Comparison of ENCODE assay signal across 14 cellular contexts in the genomic region with DNA sequence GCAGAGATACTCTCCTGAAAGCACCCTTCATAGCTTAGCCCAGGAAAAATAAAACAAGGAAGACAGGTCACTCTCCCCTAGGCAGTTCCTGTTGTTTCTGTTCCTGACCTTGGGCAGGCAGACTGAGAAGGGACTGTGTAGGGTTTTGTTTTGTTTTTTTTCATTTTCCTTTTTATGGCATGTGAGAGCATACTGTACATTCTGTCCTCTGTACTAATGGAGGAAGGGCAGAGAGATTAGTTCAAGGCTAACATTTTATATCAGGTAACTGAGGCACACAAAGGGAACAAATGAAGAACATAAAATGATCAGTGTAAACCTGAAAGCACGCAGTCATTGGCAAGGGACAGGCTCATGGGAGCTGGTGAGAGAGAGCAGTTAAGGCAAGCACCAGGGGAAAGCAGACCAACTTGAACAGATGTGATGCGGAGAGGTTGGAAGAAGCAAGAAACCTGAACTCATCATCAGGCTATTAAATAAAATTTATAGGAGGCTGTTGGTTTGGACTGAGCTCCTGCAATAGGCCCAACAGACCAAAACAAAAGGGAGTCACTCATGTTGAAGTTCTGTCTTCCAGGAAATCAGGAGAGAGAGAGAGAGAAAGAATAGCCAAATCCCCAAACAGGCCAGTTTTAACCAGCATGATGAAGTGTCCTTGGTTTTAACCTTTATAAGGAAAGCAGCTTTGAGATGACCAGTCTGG. TPM values are rescaled to one million over a fixed set of nuclear protein-coding genes. Genes with fewer than 3 reads are reported as not detected.
DNase-seq lines count a peak whose midpoint lies in the region; ATAC-seq and TF ChIP-seq lines count a peak whose summit lies in the region.
"Had no signal": no experiment of that assay in that cellular context is flagged by ENCODE, and none has a peak within 500 bp of the region (broad histone marks: within the 10 kb centered on the region; RNA-seq: fewer than 3 reads in every experiment).

No MANE protein-coding gene starts in this region.

- POLR2A ChIA-PET in PC-9 (lab: Charles Lee; ENCODE audit: unreplicated experiment), result interaction anchor here (0.5 kb wide), 1 partner anchor 81 kb away, joined by 6 read pairs; a partner anchor contains a TSS

- no peaks in the 10 kb centered on the region for H3K9me3 ChIP-seq in PC-9 (ENCODE audit: insufficient read depth, low read depth)
- H3K9me3 ChIP-seq in muscle layer of colon (ENCODE audit: low read length), result no peaks in the 10 kb centered on the region
- H3K9me3 ChIP-seq: BLaER1 treated with 17β-estradiol and CSF1 and Interleukin-3, amounts not matched to agents 10 nM and 100 nM had no signal

- no peaks in the 10 kb centered on the region for H3K27me3 Mint-ChIP-seq in stimulated activated naive B cell treated with anti-CD40 and anti-IgM and Interleukin-4, amounts not matched to agents 10 μg/mL and 1 μg/mL and 100 μg/mL, for 72 hours

- H4K20me1 ChIP-seq in PC-9 (ENCODE audit: insufficient read depth), result no peaks in the 10 kb centered on the region
- H4K20me1 ChIP-seq: BLaER1 treated with 17β-estradiol and CSF1 and Interleukin-3, amounts not matched to agents 10 nM and 100 nM had no signal

- CTCF ChIA-PET in PC-9 (lab: Charles Lee), result no interaction called here

- no peak overlapping the region for H3K27ac ChIP-seq in PC-9
- peak overlapping the region; percentile 22 for H3K27ac ChIP-seq in epithelial cell of prostate
- peak overlapping the region; percentile 68 for H3K27ac ChIP-seq in muscle layer of colon (ENCODE audit: low read depth, low read length)
- H3K27ac ChIP-seq: BLaER1 treated with 17β-estradiol and CSF1 and Interleukin-3, amounts not matched to agents 10 nM and 100 nM had no signal

- peak overlapping the region; percentile 35 for H3K9ac ChIP-seq in muscle layer of colon (ENCODE audit: low read length)
- H3K9ac ChIP-seq: BLaER1 treated with 17β-estradiol and CSF1 and Interleukin-3, amounts not matched to agents 10 nM and 100 nM had no signal

- H3K4me3 ChIP-seq in PC-9 (no peak overlapping the region), muscle layer of colon (ENCODE audit: low read depth in 1 of 2, low read length in 2 of 2) (peak overlapping the region in 1 of 2 donors; percentile 10)
- H3K4me3 ChIP-seq: BLaER1 treated with 17β-estradiol and CSF1 and Interleukin-3, amounts not matched to agents 10 nM and 100 nM had no signal

- H3K9me2 ChIP-seq in PC-9 (ENCODE audit: insufficient read depth), result no peaks in the 10 kb centered on the region

- no peak for ATAC-seq in stimulated activated naive B cell treated with anti-CD40 and anti-IgM and Interleukin-4, amounts not matched to agents 10 μg/mL and 1 μg/mL and 100 μg/mL, for 72 hours (replicated peaks)
- ATAC-seq in GM18909 (IDR thresholded peaks at IDR 0.05; ENCODE audit: poor library complexity, unreplicated experiment), result no peak
- no peak for ATAC-seq in GM18520 (IDR thresholded peaks at IDR 0.05; ENCODE audit: unreplicated experiment)
- ATAC-seq: SK-N-SH treated with all-trans-retinoic acid at 6 μM for 48 hours had no signal

- peaks cover 39 to 56% of the 10 kb centered on the region in 2 donors for H3K4me1 Mint-ChIP-seq in stimulated activated naive B cell treated with anti-CD40 and anti-IgM and Interleukin-4, amounts not matched to agents 10 μg/mL and 1 μg/mL and 100 μg/mL, for 72 hours

- H3K79me2 ChIP-seq in PC-9 (ENCODE audit: low read depth), result no peaks in the 10 kb centered on the region

- no peaks in the 10 kb centered on the region for H3K36me3 Mint-ChIP-seq in stimulated activated naive B cell treated with anti-CD40 and anti-IgM and Interleukin-4, amounts not matched to agents 10 μg/mL and 1 μg/mL and 100 μg/mL, for 72 hours

- no peak overlapping the region for H2AFZ ChIP-seq in PC-9

- intact Hi-C loops in PC-9 (cut with micrococcal nuclease; ENCODE audit: unreplicated experiment), result no loop called here

- H3K27ac Mint-ChIP-seq in stimulated activated naive B cell treated with anti-CD40 and anti-IgM and Interleukin-4, amounts not matched to agents 10 μg/mL and 1 μg/mL and 100 μg/mL, for 72 hours, result peak overlapping the region; percentile 2

- H3K36me3 ChIP-seq in PC-9 (ENCODE audit: low read depth) (no peaks in the 10 kb centered on the region), muscle layer of colon (ENCODE audit: insufficient read depth, low read length) (no peaks in the 10 kb centered on the region)
- H3K36me3 ChIP-seq: BLaER1 treated with 17β-estradiol and CSF1 and Interleukin-3, amounts not matched to agents 10 nM and 100 nM had no signal

- H3K4me3 Mint-ChIP-seq in stimulated activated naive B cell treated with anti-CD40 and anti-IgM and Interleukin-4, amounts not matched to agents 10 μg/mL and 1 μg/mL and 100 μg/mL, for 72 hours, result no peak overlapping the region

- TF ChIP-seq CTCF in PC-9 (conservative IDR thresholded peaks at IDR 0.05), result no peak

- no peaks in the 10 kb centered on the region for H3F3A ChIP-seq in PC-9 (ENCODE audit: insufficient read depth, low read depth)

- no peaks in the 10 kb centered on the region for H3K27me3 ChIP-seq in PC-9 (ENCODE audit: insufficient read depth, low read depth)
- no peaks in the 10 kb centered on the region for H3K27me3 ChIP-seq in muscle layer of colon (ENCODE audit: control insufficient read depth in 1 of 2, insufficient read depth in 2 of 2, low read length in 2 of 2)
- H3K27me3 ChIP-seq: BLaER1 treated with 17β-estradiol and CSF1 and Interleukin-3, amounts not matched to agents 10 nM and 100 nM had no signal

- DNase-seq in PC-9, result no peak
- DNase-seq in epithelial cell of prostate (ENCODE audit: low read depth, low spot score), result no peak
- DNase-seq in stimulated activated naive B cell treated with anti-CD40 and anti-IgM and Interleukin-4, amounts not matched to agents 10 μg/mL and 1 μg/mL and 100 μg/mL, for 72 hours, result no peak
- DNase-seq in NK-92 (lab: John Stamatoyannopoulos, UW; ENCODE audit: unreplicated experiment), result no peak
- DNase-seq in GDM1 (lab: John Stamatoyannopoulos, UW), result no peak
- DNase-seq: activated CD4-positive, CD25-positive, alpha-beta regulatory T cell treated with anti-CD3 and anti-CD28 coated beads, Interleukin-2, amount 50 U/mL, for 72 hours; IMR-90; NCI-H1436 treated with DMSO at 0.1 percent for 48 hours; stimulated activated naive CD4-positive, alpha-beta T cell had no signal

- BruUV-seq in PC-9 (replicated peaks; lab: Mats Ljungman, UMichigan), result no TSS peak

- 0 out of 2 replicates have a peak, but pooled peaks cover 5% of the 10 kb centered on the region for H3K4me1 ChIP-seq in PC-9 (replicated peaks; ENCODE audit: insufficient read depth)
- H3K4me1 ChIP-seq in muscle layer of colon (ENCODE audit: insufficient read depth, low read length), result peaks cover 45% of the 10 kb centered on the region

- no peaks in the 10 kb centered on the region for H3K9me3 Mint-ChIP-seq in stimulated activated naive B cell treated with anti-CD40 and anti-IgM and Interleukin-4, amounts not matched to agents 10 μg/mL and 1 μg/mL and 100 μg/mL, for 72 hours

- peak overlapping the region; percentile 24; the same call in 1 of the 2 replicates for H3K4me2 ChIP-seq in PC-9

RNA-seq across cellular contexts. Expression of a gene that starts 34.2 kb away (rescaled TPM):
- total RNA-seq in PC-9 (2021), result 92.4 and 96.4 TPM in 2 replicates
